ENCODE assay signal across 1 cellular context in the genomic region with DNA sequence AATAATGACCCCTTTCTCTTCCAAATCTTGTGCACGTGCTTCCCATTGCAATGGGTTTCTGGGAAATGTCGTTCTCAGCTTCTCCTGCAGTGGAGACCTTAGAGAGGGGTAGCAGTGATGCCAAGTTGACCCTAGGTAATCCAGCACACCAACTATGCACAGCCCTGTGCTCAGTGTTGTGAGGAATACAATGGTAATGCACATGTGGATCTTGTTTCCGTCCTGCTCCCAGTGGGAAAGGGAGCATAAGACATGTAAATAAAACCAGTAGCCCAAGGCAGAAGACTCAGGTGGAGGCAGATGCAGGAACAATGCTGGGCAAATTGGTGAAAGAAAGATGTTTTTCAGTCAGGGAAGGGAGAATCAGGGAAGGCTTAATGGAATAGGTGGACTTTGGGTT. TPM values are rescaled to one million over a fixed set of nuclear protein-coding genes. Genes with fewer than 3 reads are reported as not detected.
"Had no signal": no experiment of that assay in that cellular context is flagged by ENCODE, and none has a peak within 500 bp of the region (broad histone marks: within the 10 kb centered on the region; RNA-seq: fewer than 3 reads in every experiment).

No MANE protein-coding gene starts in this region.

RNA-seq across cellular contexts. Expression of a gene that starts 38.7 kb away (rescaled TPM):
- total RNA-seq: K562 had no signal
